Comparison of ENCODE assay signal across 2 cellular contexts in the genomic region with DNA sequence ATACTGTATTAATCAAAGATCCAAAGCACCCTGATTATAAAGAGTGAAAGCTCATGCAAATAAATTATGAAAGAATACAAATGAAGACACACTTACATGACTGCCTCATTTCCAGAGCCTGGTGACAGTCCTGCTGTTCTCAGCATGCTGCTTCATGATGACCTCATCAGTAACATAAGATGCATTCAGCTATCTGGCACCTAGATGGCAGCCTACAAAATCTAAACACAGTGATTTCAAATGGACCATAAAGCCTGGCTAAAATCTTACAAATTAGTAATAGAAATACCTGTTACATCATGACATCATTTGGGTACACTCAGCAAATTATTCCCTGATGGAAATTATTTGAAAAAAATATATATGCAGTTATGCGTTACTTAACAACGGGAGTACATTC.
TF ChIP-seq lines count a peak whose summit lies in the region.

No MANE protein-coding gene starts in this region.

TF ChIP-seq in HEK293, 187 proteins besides CTCF, POLR2A, EP300 and RAD21 (continues in another document):
- TF ChIP-seq, protein P1, sequence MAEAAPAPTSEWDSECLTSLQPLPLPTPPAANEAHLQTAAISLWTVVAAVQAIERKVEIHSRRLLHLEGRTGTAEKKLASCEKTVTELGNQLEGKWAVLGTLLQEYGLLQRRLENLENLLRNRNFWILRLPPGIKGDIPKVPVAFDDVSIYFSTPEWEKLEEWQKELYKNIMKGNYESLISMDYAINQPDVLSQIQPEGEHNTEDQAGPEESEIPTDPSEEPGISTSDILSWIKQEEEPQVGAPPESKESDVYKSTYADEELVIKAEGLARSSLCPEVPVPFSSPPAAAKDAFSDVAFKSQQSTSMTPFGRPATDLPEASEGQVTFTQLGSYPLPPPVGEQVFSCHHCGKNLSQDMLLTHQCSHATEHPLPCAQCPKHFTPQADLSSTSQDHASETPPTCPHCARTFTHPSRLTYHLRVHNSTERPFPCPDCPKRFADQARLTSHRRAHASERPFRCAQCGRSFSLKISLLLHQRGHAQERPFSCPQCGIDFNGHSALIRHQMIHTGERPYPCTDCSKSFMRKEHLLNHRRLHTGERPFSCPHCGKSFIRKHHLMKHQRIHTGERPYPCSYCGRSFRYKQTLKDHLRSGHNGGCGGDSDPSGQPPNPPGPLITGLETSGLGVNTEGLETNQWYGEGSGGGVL (tag by site-specific recombination; IDR thresholded peaks at IDR 0.05) = no peak
- TF ChIP-seq GFI1B (tag by site-specific recombination; IDR thresholded peaks at IDR 0.05) (peak; percentile 56; the same call in 1 of the 2 replicates), ZNF558 (tag by site-specific recombination; IDR thresholded peaks at IDR 0.05) (0 out of 2 replicates have a peak, but pooled peaks have one; percentile 14), ZIC2 (tag by site-specific recombination; IDR thresholded peaks at IDR 0.05) (peak; percentile 52), SCRT2 (tag by site-specific recombination; IDR thresholded peaks at IDR 0.05) (peak; percentile 51), ZNF621 (tag by site-specific recombination; IDR thresholded peaks at IDR 0.05) (no peak), ZBTB10 (tag by site-specific recombination; IDR thresholded peaks at IDR 0.05) (no peak), ZNF2 (tag by site-specific recombination; IDR thresholded peaks at IDR 0.05) (no peak), ZNF133 (tag by site-specific recombination; IDR thresholded peaks at IDR 0.05) (no peak), TRIM28 (IDR thresholded peaks at IDR 0.05; ENCODE audit: borderline replicate concordance, low read length) (0 out of 2 replicates have a peak, but pooled peaks have one; percentile 33), ZNF629 (tag by site-specific recombination; IDR thresholded peaks at IDR 0.05) (peak; percentile 72; the same call in 1 of the 2 replicates), ZSCAN30 (tag by site-specific recombination; IDR thresholded peaks at IDR 0.05) (0 out of 2 replicates have a peak, but pooled peaks have one; percentile 21), ZNF121 (tag by site-specific recombination; IDR thresholded peaks at IDR 0.05) (no peak), ZNF324 (tag by site-specific recombination; IDR thresholded peaks at IDR 0.05) (no peak), ZNF423 (tag by site-specific recombination; IDR thresholded peaks at IDR 0.05) (no peak), ZBTB21 (tag by site-specific recombination; IDR thresholded peaks at IDR 0.05) (peak; percentile 69), ZEB2 (tag by site-specific recombination; IDR thresholded peaks at IDR 0.05) (peak; percentile 56)
- TF ChIP-seq, protein P2, sequence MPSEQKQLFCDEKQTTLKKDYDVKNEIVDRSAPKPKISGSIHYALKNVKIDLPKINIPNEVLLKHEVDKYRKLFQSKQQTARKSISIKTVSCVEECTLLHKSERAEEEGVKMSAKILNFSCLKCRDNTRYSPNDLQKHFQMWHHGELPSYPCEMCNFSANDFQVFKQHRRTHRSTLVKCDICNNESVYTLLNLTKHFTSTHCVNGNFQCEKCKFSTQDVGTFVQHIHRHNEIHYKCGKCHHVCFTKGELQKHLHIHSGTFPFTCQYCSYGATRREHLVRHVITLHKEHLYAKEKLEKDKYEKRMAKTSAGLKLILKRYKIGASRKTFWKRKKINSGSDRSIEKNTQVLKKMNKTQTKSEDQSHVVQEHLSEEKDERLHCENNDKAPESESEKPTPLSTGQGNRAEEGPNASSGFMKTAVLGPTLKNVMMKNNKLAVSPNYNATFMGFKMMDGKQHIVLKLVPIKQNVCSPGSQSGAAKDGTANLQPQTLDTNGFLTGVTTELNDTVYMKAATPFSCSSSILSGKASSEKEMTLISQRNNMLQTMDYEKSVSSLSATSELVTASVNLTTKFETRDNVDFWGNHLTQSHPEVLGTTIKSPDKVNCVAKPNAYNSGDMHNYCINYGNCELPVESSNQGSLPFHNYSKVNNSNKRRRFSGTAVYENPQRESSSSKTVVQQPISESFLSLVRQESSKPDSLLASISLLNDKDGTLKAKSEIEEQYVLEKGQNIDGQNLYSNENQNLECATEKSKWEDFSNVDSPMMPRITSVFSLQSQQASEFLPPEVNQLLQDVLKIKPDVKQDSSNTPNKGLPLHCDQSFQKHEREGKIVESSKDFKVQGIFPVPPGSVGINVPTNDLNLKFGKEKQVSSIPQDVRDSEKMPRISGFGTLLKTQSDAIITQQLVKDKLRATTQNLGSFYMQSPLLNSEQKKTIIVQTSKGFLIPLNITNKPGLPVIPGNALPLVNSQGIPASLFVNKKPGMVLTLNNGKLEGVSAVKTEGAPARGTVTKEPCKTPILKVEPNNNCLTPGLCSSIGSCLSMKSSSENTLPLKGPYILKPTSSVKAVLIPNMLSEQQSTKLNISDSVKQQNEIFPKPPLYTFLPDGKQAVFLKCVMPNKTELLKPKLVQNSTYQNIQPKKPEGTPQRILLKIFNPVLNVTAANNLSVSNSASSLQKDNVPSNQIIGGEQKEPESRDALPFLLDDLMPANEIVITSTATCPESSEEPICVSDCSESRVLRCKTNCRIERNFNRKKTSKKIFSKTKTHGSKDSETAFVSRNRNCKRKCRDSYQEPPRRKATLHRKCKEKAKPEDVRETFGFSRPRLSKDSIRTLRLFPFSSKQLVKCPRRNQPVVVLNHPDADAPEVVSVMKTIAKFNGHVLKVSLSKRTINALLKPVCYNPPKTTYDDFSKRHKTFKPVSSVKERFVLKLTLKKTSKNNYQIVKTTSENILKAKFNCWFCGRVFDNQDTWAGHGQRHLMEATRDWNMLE (tag by site-specific recombination; conservative IDR thresholded peaks at IDR 0.05; ENCODE audit: low read depth) = no peak

TF ChIP-seq in H1, 55 proteins besides CTCF, POLR2A, EP300 and RAD21 (continued from another document):
- TF ChIP-seq E2F6 (IDR thresholded peaks at IDR 0.05) (no peak), RFX5 (IDR thresholded peaks at IDR 0.05; ENCODE audit: borderline replicate concordance, low read depth, low read length) (no peak), GABPA (IDR thresholded peaks at IDR 0.05; ENCODE audit: borderline replicate concordance, insufficient read depth, low read length) (no peak), TCF12 (IDR thresholded peaks at IDR 0.05; ENCODE audit: low read depth, low read length) (no peak), SP1 (IDR thresholded peaks at IDR 0.05; ENCODE audit: low read depth, low read length) (no peak), BACH1 (IDR thresholded peaks at IDR 0.05; ENCODE audit: low read length) (no peak), TAF7 (optimal IDR thresholded peaks at IDR 0.05; ENCODE audit: borderline replicate concordance, low read depth, low read length) (no peak), KDM1A (IDR thresholded peaks at IDR 0.05; ENCODE audit: borderline replicate concordance, low read length) (no peak), JUN (IDR thresholded peaks at IDR 0.05; ENCODE audit: low read depth, low read length) (peak; percentile 91), CBX5 (IDR thresholded peaks at IDR 0.05; ENCODE audit: low read depth, low read length) (no peak)
- TF ChIP-seq, protein P3, sequence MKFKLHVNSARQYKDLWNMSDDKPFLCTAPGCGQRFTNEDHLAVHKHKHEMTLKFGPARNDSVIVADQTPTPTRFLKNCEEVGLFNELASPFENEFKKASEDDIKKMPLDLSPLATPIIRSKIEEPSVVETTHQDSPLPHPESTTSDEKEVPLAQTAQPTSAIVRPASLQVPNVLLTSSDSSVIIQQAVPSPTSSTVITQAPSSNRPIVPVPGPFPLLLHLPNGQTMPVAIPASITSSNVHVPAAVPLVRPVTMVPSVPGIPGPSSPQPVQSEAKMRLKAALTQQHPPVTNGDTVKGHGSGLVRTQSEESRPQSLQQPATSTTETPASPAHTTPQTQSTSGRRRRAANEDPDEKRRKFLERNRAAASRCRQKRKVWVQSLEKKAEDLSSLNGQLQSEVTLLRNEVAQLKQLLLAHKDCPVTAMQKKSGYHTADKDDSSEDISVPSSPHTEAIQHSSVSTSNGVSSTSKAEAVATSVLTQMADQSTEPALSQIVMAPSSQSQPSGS (IDR thresholded peaks at IDR 0.05; ENCODE audit: low read length) = peak; percentile 93
